2 cellular contexts compared by ENCODE assay signal in the genomic region with DNA sequence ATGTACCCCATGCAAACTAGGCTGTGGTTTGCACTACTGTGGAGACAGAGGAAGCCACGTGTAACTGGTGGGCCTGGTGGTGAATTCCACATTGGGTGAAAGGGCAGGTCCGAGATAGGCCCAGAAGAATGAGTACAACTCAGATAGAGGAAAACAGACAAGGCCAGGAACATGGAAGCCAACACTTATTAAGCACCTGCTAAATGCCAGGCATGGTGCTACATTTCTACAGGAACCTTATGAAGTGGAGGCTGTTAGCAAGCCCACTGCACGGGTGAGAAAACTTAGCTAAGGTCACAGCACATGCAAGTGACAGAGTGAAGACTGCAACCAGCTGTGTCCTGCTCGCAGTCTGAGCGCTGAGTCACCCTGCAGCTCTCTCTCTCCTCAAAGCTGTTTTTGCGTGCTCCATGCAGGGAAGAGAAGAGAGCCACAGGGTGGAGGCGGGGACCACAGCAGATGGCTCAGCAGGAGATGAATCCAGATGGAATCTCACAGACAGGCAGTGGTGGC.
TF ChIP-seq lines count a peak whose summit lies in the region.

No MANE protein-coding gene starts in this region.

TF ChIP-seq in SK-N-SH treated with all-trans-retinoic acid at 6 μM for 48 hours, 23 proteins besides CTCF, POLR2A, EP300 and RAD21 (continued from another document):
- TF ChIP-seq TSHZ2 (CRISPR knock-in tag; IDR thresholded peaks at IDR 0.05) (no peak), POU6F1 (CRISPR knock-in tag; IDR thresholded peaks at IDR 0.05; ENCODE audit: borderline replicate concordance, low read depth) (no peak), SNAI2 (CRISPR knock-in tag; IDR thresholded peaks at IDR 0.05) (no peak), TCF4 (CRISPR knock-in tag; IDR thresholded peaks at IDR 0.05; ENCODE audit: borderline replicate concordance) (no peak), ZFP30 (CRISPR knock-in tag; IDR thresholded peaks at IDR 0.05) (no peak), ZNF8 (CRISPR knock-in tag; IDR thresholded peaks at IDR 0.05) (no peak), PPARA (CRISPR knock-in tag; IDR thresholded peaks at IDR 0.05; ENCODE audit: borderline replicate concordance) (no peak), ESRRG (CRISPR knock-in tag; IDR thresholded peaks at IDR 0.05) (no peak), ISL1 (CRISPR knock-in tag; IDR thresholded peaks at IDR 0.05) (no peak), BACH2 (CRISPR knock-in tag; IDR thresholded peaks at IDR 0.05; ENCODE audit: borderline replicate concordance) (no peak), OSR1 (CRISPR knock-in tag; IDR thresholded peaks at IDR 0.05) (no peak), ZNF565 (CRISPR knock-in tag; conservative IDR thresholded peaks at IDR 0.05; ENCODE audit: low read depth) (no peak), RARB (CRISPR knock-in tag; IDR thresholded peaks at IDR 0.05) (no peak), ZFP3 (CRISPR knock-in tag; IDR thresholded peaks at IDR 0.05) (no peak)
- TF ChIP-seq, protein P1, sequence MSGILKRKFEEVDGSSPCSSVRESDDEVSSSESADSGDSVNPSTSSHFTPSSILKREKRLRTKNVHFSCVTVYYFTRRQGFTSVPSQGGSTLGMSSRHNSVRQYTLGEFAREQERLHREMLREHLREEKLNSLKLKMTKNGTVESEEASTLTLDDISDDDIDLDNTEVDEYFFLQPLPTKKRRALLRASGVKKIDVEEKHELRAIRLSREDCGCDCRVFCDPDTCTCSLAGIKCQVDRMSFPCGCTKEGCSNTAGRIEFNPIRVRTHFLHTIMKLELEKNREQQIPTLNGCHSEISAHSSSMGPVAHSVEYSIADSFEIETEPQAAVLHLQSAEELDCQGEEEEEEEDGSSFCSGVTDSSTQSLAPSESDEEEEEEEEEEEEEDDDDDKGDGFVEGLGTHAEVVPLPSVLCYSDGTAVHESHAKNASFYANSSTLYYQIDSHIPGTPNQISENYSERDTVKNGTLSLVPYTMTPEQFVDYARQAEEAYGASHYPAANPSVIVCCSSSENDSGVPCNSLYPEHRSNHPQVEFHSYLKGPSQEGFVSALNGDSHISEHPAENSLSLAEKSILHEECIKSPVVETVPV (CRISPR knock-in tag; IDR thresholded peaks at IDR 0.05), result no peak
- TF ChIP-seq, protein P2, sequence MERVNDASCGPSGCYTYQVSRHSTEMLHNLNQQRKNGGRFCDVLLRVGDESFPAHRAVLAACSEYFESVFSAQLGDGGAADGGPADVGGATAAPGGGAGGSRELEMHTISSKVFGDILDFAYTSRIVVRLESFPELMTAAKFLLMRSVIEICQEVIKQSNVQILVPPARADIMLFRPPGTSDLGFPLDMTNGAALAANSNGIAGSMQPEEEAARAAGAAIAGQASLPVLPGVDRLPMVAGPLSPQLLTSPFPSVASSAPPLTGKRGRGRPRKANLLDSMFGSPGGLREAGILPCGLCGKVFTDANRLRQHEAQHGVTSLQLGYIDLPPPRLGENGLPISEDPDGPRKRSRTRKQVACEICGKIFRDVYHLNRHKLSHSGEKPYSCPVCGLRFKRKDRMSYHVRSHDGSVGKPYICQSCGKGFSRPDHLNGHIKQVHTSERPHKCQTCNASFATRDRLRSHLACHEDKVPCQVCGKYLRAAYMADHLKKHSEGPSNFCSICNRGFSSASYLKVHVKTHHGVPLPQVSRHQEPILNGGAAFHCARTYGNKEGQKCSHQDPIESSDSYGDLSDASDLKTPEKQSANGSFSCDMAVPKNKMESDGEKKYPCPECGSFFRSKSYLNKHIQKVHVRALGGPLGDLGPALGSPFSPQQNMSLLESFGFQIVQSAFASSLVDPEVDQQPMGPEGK (CRISPR knock-in tag; IDR thresholded peaks at IDR 0.05; ENCODE audit: borderline replicate concordance), result no peak

TF ChIP-seq in SK-N-SH, 30 proteins besides CTCF, POLR2A, EP300 and RAD21 (continued from another document):
- TF ChIP-seq, protein P3, sequence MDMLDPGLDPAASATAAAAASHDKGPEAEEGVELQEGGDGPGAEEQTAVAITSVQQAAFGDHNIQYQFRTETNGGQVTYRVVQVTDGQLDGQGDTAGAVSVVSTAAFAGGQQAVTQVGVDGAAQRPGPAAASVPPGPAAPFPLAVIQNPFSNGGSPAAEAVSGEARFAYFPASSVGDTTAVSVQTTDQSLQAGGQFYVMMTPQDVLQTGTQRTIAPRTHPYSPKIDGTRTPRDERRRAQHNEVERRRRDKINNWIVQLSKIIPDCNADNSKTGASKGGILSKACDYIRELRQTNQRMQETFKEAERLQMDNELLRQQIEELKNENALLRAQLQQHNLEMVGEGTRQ (IDR thresholded peaks at IDR 0.05; ENCODE audit: borderline replicate concordance, low read depth, low read length), result no peak
- no peak for TF ChIP-seq GATA2 (CRISPR knock-in tag; IDR thresholded peaks at IDR 0.05)
- TF ChIP-seq USF1 (IDR thresholded peaks at IDR 0.05; ENCODE audit: borderline replicate concordance, low read depth), result no peak
- TF ChIP-seq MAX (IDR thresholded peaks at IDR 0.05; ENCODE audit: low read depth), result no peak
- no peak for TF ChIP-seq NFIC (IDR thresholded peaks at IDR 0.05; ENCODE audit: borderline replicate concordance)
- no peak for TF ChIP-seq MXI1 (IDR thresholded peaks at IDR 0.05; ENCODE audit: low read depth, low read length)
- no peak for TF ChIP-seq TCF12 (IDR thresholded peaks at IDR 0.05)
- TF ChIP-seq POLR2AphosphoS5 (IDR thresholded peaks at IDR 0.05; ENCODE audit: low read depth, low read length), result no peak
